ENCODE assay signal across 2 cellular contexts in genomic region chr11:126619516-126619915, GRCh38.
TF ChIP-seq lines count a peak whose summit lies in the region.

No MANE protein-coding gene starts in this region.

TF ChIP-seq in GM23338, 12 proteins besides CTCF, POLR2A, EP300 and RAD21 (continued from another document):
- no peak for TF ChIP-seq REST (IDR thresholded peaks at IDR 0.05; ENCODE audit: unreplicated experiment)
- TF ChIP-seq ZNF462 (CRISPR knock-in tag; IDR thresholded peaks at IDR 0.05) = no peak
- no peak for TF ChIP-seq ZNF114 (CRISPR knock-in tag; IDR thresholded peaks at IDR 0.05)
- TF ChIP-seq ETS1 (IDR thresholded peaks at IDR 0.05) = no peak
- TF ChIP-seq STAT1 (IDR thresholded peaks at IDR 0.05; ENCODE audit: unreplicated experiment) = no peak
- no peak for TF ChIP-seq EZH2 (IDR thresholded peaks at IDR 0.05; ENCODE audit: low read depth, unreplicated experiment)
- no peak for TF ChIP-seq POLR2AphosphoS5 (IDR thresholded peaks at IDR 0.05; ENCODE audit: low read depth)

TF ChIP-seq in SK-N-SH treated with all-trans-retinoic acid at 6 μM for 48 hours, 23 proteins besides CTCF, POLR2A, EP300 and RAD21 (continued from another document):
- TF ChIP-seq TSHZ2 (CRISPR knock-in tag; IDR thresholded peaks at IDR 0.05) (no peak), CSDC2 (CRISPR knock-in tag; IDR thresholded peaks at IDR 0.05) (no peak), ZC3H10 (CRISPR knock-in tag; IDR thresholded peaks at IDR 0.05) (no peak), ESRRG (CRISPR knock-in tag; IDR thresholded peaks at IDR 0.05) (no peak), GLIS3 (CRISPR knock-in tag; IDR thresholded peaks at IDR 0.05) (no peak), ARNTL (CRISPR knock-in tag; IDR thresholded peaks at IDR 0.05; ENCODE audit: borderline replicate concordance, low read depth) (no peak), PPARA (CRISPR knock-in tag; IDR thresholded peaks at IDR 0.05; ENCODE audit: borderline replicate concordance) (no peak), POU6F1 (CRISPR knock-in tag; IDR thresholded peaks at IDR 0.05; ENCODE audit: borderline replicate concordance, low read depth) (no peak)
